Comparison of ENCODE assay signal across 8 cellular contexts in the genomic region with DNA sequence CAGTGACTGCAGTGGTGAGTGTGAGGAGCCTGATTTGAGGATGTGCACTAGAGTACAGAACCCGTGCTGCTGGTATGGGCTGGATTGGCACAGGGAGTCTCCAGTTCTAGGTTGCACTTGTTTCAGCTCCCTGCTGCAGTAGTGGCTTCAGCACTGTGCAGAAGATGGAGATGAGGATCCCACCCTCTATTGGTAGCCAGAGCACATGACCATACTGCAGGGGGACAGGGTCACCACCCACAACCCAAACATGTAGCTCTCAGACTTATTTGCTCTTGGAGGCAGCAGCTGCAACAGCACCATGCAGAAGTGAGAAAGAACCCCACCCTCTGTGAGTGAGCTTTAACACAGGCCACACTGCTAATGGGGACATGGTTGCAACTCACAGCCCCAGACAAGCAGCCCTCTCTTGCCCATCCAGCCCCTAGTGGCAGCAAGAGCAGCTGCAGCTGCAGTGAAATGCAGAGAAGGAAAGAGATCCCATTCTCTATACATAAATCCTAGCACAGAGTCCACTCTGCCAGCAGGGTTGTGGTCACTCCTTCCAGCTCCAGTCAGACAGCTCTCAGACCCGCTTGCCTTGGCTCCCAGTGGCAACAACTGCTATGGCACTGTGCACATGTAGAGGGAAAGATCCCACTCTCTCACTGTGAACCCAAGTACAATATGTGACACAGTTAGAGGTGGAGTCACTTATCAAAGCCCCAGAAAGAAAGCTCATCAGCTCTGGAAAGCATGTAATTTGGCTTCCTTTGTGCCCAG. TPM values are rescaled to one million over a fixed set of nuclear protein-coding genes. Genes with fewer than 3 reads are reported as not detected.
DNase-seq lines count a peak whose midpoint lies in the region; ATAC-seq and TF ChIP-seq lines count a peak whose summit lies in the region.

No MANE protein-coding gene starts in this region.

- peak; percentile 45 for ATAC-seq in upper lobe of right lung

- DNase-seq in SKM-1 treated with dmso at 0.1 percent for 144 hours (lab: John Stamatoyannopoulos, UW; ENCODE audit: unreplicated experiment) (peak; percentile 24), SKM-1 (lab: John Stamatoyannopoulos, UW; ENCODE audit: unreplicated experiment) (no peak), HCEC 1CT (peak; percentile 33), dermis blood vessel endothelial cell (peak; percentile 19), upper lobe of right lung (no peak), GM10266 (ENCODE audit: extremely low spot score) (no peak), GF-D8 (lab: John Stamatoyannopoulos, UW) (no peak)

- H3K27me3 ChIP-seq in upper lobe of right lung = no peaks in the 10 kb centered on the region

- H3K4me3 ChIP-seq in upper lobe of right lung = no peak overlapping the region

- H3K27ac ChIP-seq in upper lobe of right lung = no peak overlapping the region

- H3K9me3 ChIP-seq in upper lobe of right lung = no peaks in the 10 kb centered on the region

- no peaks in the 10 kb centered on the region for H3K36me3 ChIP-seq in upper lobe of right lung

- no peaks in the 10 kb centered on the region for H3K4me1 ChIP-seq in upper lobe of right lung

- TF ChIP-seq CTCF in LNCAP (IDR thresholded peaks at IDR 0.05) (peak; percentile 67), upper lobe of right lung (IDR thresholded peaks at IDR 0.05) (peak; percentile 27), GM10266 (IDR thresholded peaks at IDR 0.05; ENCODE audit: control insufficient read depth, insufficient read depth, low read depth, missing control alignments) (no peak)

- intact Hi-C loops in upper lobe of right lung (cut with DNase I) = no loop called here

RNA-seq across cellular contexts. Expression of a gene that starts 51.4 kb away (rescaled TPM):
- total RNA-seq in dermis blood vessel endothelial cell (0.17 and 2.6 TPM in 2 replicates), upper lobe of right lung (14.3 TPM)

Comparison
In these comparisons a context has a peak if more than half of its experiments do, and no peak if none do; other contexts are left out.
1. DNase-seq: peak in SKM-1 treated with dmso at 0.1 percent for 144 hours (single experiment), HCEC 1CT (single experiment) and dermis blood vessel endothelial cell (single experiment); none in SKM-1 (single experiment), upper lobe of right lung (single experiment), GM10266 (single experiment) and GF-D8 (single experiment).